In the genomic region with DNA sequence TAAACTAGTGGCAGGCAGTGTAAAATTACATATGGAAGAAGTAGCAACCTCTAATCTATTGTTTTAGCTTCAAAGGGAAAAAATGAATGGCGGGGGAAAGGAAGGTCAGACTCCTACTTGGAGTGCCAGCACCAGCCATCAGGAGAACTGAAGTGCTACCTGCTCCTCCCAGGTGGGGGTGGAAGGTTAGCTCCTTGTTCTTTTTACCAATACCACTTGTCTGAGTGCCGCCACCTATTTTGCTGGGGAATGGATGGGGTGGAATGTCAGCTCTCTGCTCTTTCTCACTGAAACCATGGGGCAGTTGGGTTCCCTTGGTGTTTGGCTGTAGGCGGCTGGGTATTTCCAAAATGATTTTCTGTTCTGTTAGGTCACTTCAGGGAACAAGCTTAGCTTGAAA, we compare ENCODE assay signal across 24 cellular contexts.
"Had no signal": no experiment of that assay in that cellular context is flagged by ENCODE, and none has a peak within 500 bp of the region (broad histone marks: within the 10 kb centered on the region; RNA-seq: fewer than 3 reads in every experiment).

No MANE protein-coding gene starts in this region.

- H3K4me3 Mint-ChIP-seq: effector memory CD8-positive, alpha-beta T cell; memory B cell; mesothelial cell of epicardium; naive B cell; nephron; neural progenitor cell; stimulated activated naive CD8-positive, alpha-beta T cell treated with anti-CD3 and anti-CD28 coated beads, Interleukin-15, amount 100 ng/mL, for 72 hours had no signal

- H3K9me3 ChIP-seq: mucosa of descending colon, right lobe of liver, suprapubic skin, transverse colon, upper lobe of right lung, uterus had no signal

- H3K36me3 Mint-ChIP-seq: memory B cell, mesothelial cell of epicardium, naive B cell had no signal

- H3K79me2 ChIP-seq: parathyroid adenoma had no signal

- H3K9me3 Mint-ChIP-seq: memory B cell, naive B cell had no signal

- H3K27ac ChIP-seq: neural progenitor cell, parathyroid adenoma, right lobe of liver, suprapubic skin, transverse colon, upper lobe of right lung, uterus had no signal

- H3K27ac Mint-ChIP-seq: effector memory CD8-positive, alpha-beta T cell; memory B cell; mesothelial cell of epicardium; nephron; neural progenitor cell; progenitor cell of endocrine pancreas; stimulated activated naive CD8-positive, alpha-beta T cell treated with anti-CD3 and anti-CD28 coated beads, Interleukin-15, amount 100 ng/mL, for 72 hours had no signal

- H3K4me1 Mint-ChIP-seq: memory B cell; naive B cell; neural progenitor cell; stimulated activated naive CD8-positive, alpha-beta T cell treated with anti-CD3 and anti-CD28 coated beads, Interleukin-15, amount 100 ng/mL, for 72 hours had no signal

- ATAC-seq: effector memory CD8-positive, alpha-beta T cell; left lobe of liver; mucosa of descending colon; right lobe of liver; stimulated activated naive CD8-positive, alpha-beta T cell treated with anti-CD3 and anti-CD28 coated beads, Interleukin-15, amount 100 ng/mL, for 72 hours; upper lobe of right lung had no signal

- H3K4me3 ChIP-seq: lung, mucosa of descending colon, neural progenitor cell, right lobe of liver, suprapubic skin, transverse colon, upper lobe of right lung, uterus had no signal

- H3K27me3 Mint-ChIP-seq: effector memory CD8-positive, alpha-beta T cell; memory B cell; progenitor cell of endocrine pancreas; stimulated activated naive CD8-positive, alpha-beta T cell treated with anti-CD3 and anti-CD28 coated beads, Interleukin-15, amount 100 ng/mL, for 72 hours had no signal

- H3K27me3 ChIP-seq: neural progenitor cell, right lobe of liver, suprapubic skin, transverse colon, upper lobe of right lung, uterus had no signal

- H3K9ac ChIP-seq: neural progenitor cell, parathyroid adenoma had no signal

- H3K4me2 ChIP-seq: neural progenitor cell had no signal

- DNase-seq: cortex of kidney; effector memory CD8-positive, alpha-beta T cell; kidney; mucosa of descending colon; naive B cell; right lobe of liver; small intestine; stimulated activated CD4-positive, alpha-beta T cell treated with anti-CD3 and anti-CD28 coated beads, Interleukin-1b, Interleukin-23, amount 100 ng/mL, for 48 hours; stimulated activated CD4-positive, alpha-beta T cell treated with anti-CD3 and anti-CD28 coated beads, Interleukin-4, amount 100 ng/mL, for 1 hour; stimulated activated CD8-positive, alpha-beta memory T cell treated with anti-CD3 and anti-CD28 coated beads, Interleukin-4, amount 100 ng/mL, for 48 hours; stimulated activated naive CD4-positive, alpha-beta T cell; stimulated activated naive CD8-positive, alpha-beta T cell treated with anti-CD3 and anti-CD28 coated beads, Interleukin-15, amount 100 ng/mL, for 72 hours; transverse colon; upper lobe of right lung; uterus had no signal

- H3K4me1 ChIP-seq: neural progenitor cell, parathyroid adenoma, right lobe of liver, suprapubic skin, transverse colon, upper lobe of right lung, uterus had no signal

- H2AFZ ChIP-seq: neural progenitor cell, parathyroid adenoma had no signal

- H3K36me3 ChIP-seq: neural progenitor cell, right lobe of liver, suprapubic skin, transverse colon, upper lobe of right lung, uterus had no signal
